In the genomic region with DNA sequence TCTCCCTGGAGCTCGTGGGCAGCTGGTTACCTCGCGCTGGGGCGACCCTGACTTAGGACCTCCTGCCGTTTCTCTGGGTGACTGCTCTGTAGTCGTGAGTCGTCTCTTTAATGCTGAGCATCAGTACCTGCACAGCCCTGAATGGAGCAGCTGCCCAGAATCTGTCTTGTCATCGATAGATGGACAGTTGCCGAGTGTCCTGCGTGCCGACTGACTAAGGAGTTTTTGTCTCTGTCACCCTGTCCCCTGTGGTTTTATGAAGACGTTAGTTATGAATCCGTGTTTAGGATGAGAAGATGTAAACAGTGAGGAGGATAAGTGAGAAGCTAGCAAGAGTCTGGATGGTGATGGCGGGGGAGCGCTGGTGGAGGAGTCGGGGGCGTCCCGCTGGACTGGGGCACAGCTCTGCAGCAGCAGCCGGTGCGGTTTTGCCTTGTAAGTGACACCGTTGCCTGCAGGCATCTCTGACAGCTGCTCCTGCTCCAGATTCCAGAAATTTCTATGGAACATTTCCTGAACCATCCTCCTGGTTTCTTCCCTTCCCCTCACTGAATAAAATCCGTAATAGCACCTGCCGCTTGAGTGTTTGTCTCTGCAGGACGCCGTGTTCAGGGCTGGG, we compare ENCODE assay signal across 26 cellular contexts. TPM values are rescaled to one million over a fixed set of nuclear protein-coding genes. Genes with fewer than 3 reads are reported as not detected.
DNase-seq lines count a peak whose midpoint lies in the region; ATAC-seq, FAIRE-seq and TF ChIP-seq lines count a peak whose summit lies in the region.
"Had no signal": no experiment of that assay in that cellular context is flagged by ENCODE, and none has a peak within 500 bp of the region (broad histone marks: within the 10 kb centered on the region; RNA-seq: fewer than 3 reads in every experiment).

No MANE protein-coding gene starts in this region.

- peaks cover 56% of the 10 kb centered on the region for H4K20me1 ChIP-seq in K562 (replicated peaks; ENCODE audit: control insufficient read depth, insufficient read depth, low read length)

- H3K9me3 Mint-ChIP-seq in neural crest cell (no peaks in the 10 kb centered on the region), Calu3 (ENCODE audit: low read depth, unreplicated experiment) (no peaks in the 10 kb centered on the region)
- H3K9me3 Mint-ChIP-seq: central memory CD8-positive, alpha-beta T cell; natural killer cell had no signal

- H2AFZ ChIP-seq in K562 (ENCODE audit: low read depth, low read length): no peak overlapping the region

- FAIRE-seq in K562 (lab: Jason Lieb, UNC): peak; percentile 78
- FAIRE-seq: small intestine had no signal

- in situ Hi-C loops in K562 (cut with MboI): no loop called here

- H3K4me1 Mint-ChIP-seq in neural crest cell (peaks cover 46% of the 10 kb centered on the region), Calu3 (ENCODE audit: low read depth, unreplicated experiment) (peaks cover 54% of the 10 kb centered on the region)

- TF ChIP-seq CTCF in K562 (IDR thresholded peaks at IDR 0.05 in 2 of 3, conservative IDR thresholded peaks at IDR 0.05 in 1 of 3; ENCODE audit: insufficient read depth in 2 of 3, low read depth in 1 of 3, low read length in 3 of 3) (no peak), neural crest cell (conservative IDR thresholded peaks at IDR 0.05) (no peak), Calu3 (IDR thresholded peaks at IDR 0.05; ENCODE audit: unreplicated experiment) (no peak)

- peaks cover 22 to 40% of the 10 kb centered on the region in 2 experiments; a peak in 4 of 5 replicates for H3K4me1 ChIP-seq in K562 (replicated peaks in 1 of 2; ENCODE audit: control insufficient read depth in 2 of 2, insufficient read depth in 2 of 2, low read length in 2 of 2)

- peaks cover 97% of the 10 kb centered on the region for H3K79me2 ChIP-seq in K562 (ENCODE audit: control insufficient read depth, insufficient read depth, low read length)

- H3K27ac ChIP-seq in K562 (ENCODE audit: extremely low read depth, low read depth, low read length): no peak overlapping the region
- H3K27ac ChIP-seq: gastroesophageal sphincter had no signal

- CTCF ChIA-PET in K562 (lab: Yijun Ruan, JAX; ENCODE audit: low intra/inter-chr PET ratio) (no interaction called here), Calu3 (lab: Charles Lee) (interaction anchor here (0.6 kb wide), 1 partner anchor 82 kb away, joined by 3 read pairs; no protein-coding TSS in a partner anchor)

- no TSS peak for BruUV-seq in K562 (replicated peaks; lab: Mats Ljungman, UMichigan)
- no TSS peak for BruUV-seq in Calu3 (replicated peaks; lab: Mats Ljungman, UMichigan)

- H3K27ac Mint-ChIP-seq in neural crest cell (ENCODE audit: unreplicated experiment) (peak overlapping the region; percentile 23), Calu3 (ENCODE audit: unreplicated experiment) (no peak overlapping the region)
- H3K27ac Mint-ChIP-seq: activated CD4-positive, alpha-beta memory T cell treated with anti-CD3 and anti-CD28 coated beads for 36 hours; natural killer cell had no signal

- TF ChIP-seq POLR2A in K562 (conservative IDR thresholded peaks at IDR 0.05): no peak

- intact Hi-C loops in K562 (cut with micrococcal nuclease) (no loop called here), Calu3 (cut with micrococcal nuclease; ENCODE audit: unreplicated experiment) (no loop called here)

- H3K9me3 ChIP-seq in K562 (replicated peaks; ENCODE audit: control insufficient read depth, insufficient read depth, low read depth, low read length): no peaks in the 10 kb centered on the region
- H3K9me3 ChIP-seq: gastroesophageal sphincter, upper lobe of left lung had no signal

- no peaks in the 10 kb centered on the region for H3K36me3 ChIP-seq in K562 (ENCODE audit: control insufficient read depth, insufficient read depth, low read length)
- H3K36me3 ChIP-seq: gastroesophageal sphincter, upper lobe of left lung had no signal

- H3K27me3 Mint-ChIP-seq in neural crest cell (ENCODE audit: low read depth): no peaks in the 10 kb centered on the region
- no peaks in the 10 kb centered on the region for H3K27me3 Mint-ChIP-seq in Calu3 (ENCODE audit: unreplicated experiment)

- H3K36me3 Mint-ChIP-seq in neural crest cell (ENCODE audit: low read depth) (peaks cover 6% of the 10 kb centered on the region), Calu3 (ENCODE audit: insufficient read depth, unreplicated experiment) (no peaks in the 10 kb centered on the region)
- H3K36me3 Mint-ChIP-seq: activated CD4-positive, alpha-beta memory T cell treated with anti-CD3 and anti-CD28 coated beads for 36 hours; natural killer cell had no signal

- TF ChIP-seq EP300 in K562 (IDR thresholded peaks at IDR 0.05; ENCODE audit: low read length): no peak

- H3K4me3 ChIP-seq in K562: no peak overlapping the region
- H3K4me3 ChIP-seq: gastroesophageal sphincter had no signal

- ATAC-seq in K562: peak; percentile 48
- no peak for ATAC-seq in HG02798 (IDR thresholded peaks at IDR 0.05; ENCODE audit: poor library complexity, unreplicated experiment)
- ATAC-seq: esophagus mucosa; gastroesophageal sphincter; natural killer cell; stimulated activated naive CD8-positive, alpha-beta T cell treated with anti-CD3 and anti-CD28 coated beads, Interleukin-15, Interleukin-2, amounts not matched to agents 100 U/mL and 50 U/mL, for 24 hours had no signal

- H3K9ac ChIP-seq in K562 (ENCODE audit: insufficient read depth in 1 of 2, low read depth in 2 of 2, low read length in 2 of 2): peak overlapping the region in 1 of 2 experiments; percentile 74; a peak in 2 of 4 replicates

- POLR2A ChIA-PET in K562 (lab: Yijun Ruan, JAX): interaction anchor here (0.8 to 1.4 kb wide), 2 partner anchors 9 to 36 kb away, joined by 3 to 4 read pairs; no protein-coding TSS in a partner anchor

- no peak overlapping the region for H3K4me2 ChIP-seq in K562 (ENCODE audit: insufficient read depth, low read length)

- H3K4me3 Mint-ChIP-seq in neural crest cell: no peak overlapping the region
- H3K4me3 Mint-ChIP-seq in Calu3 (ENCODE audit: low read depth, unreplicated experiment): no peak overlapping the region
- H3K4me3 Mint-ChIP-seq: activated CD4-positive, alpha-beta memory T cell treated with anti-CD3 and anti-CD28 coated beads for 36 hours; central memory CD8-positive, alpha-beta T cell; natural killer cell had no signal

- H3K27me3 ChIP-seq in K562 (ENCODE audit: control insufficient read depth in 2 of 2, insufficient read depth in 2 of 2, low read length in 2 of 2): no peaks in the 10 kb centered on the region
- H3K27me3 ChIP-seq: gastroesophageal sphincter, upper lobe of left lung had no signal

- peaks cover 11% of the 10 kb centered on the region for H3K9me1 ChIP-seq in K562 (ENCODE audit: control insufficient read depth, insufficient read depth, low read length)

- DNase-seq in COLO668 (lab: John Stamatoyannopoulos, UW; ENCODE audit: unreplicated experiment) (peak; percentile 78), NCI-H146 treated with DMSO at 0.1 percent for 48 hours (lab: John Stamatoyannopoulos, UW; ENCODE audit: unreplicated experiment) (peak; percentile 53), K562 (ENCODE audit: extremely low read depth in 1 of 4, low spot score in 3 of 4) (no peak), neural crest cell (ENCODE audit: low read depth, low spot score) (no peak), Calu3 (no peak)
- no peak for DNase-seq in activated T-cell treated with anti-CD3 and anti-CD28 coated beads, Interleukin-2, amount 50 U/mL, for 48 hours
- no peak for DNase-seq in activated CD4-positive, alpha-beta T cell treated with anti-CD3 and anti-CD28 coated beads for 48 hours
- DNase-seq: activated CD4-positive, alpha-beta memory T cell treated with anti-CD3 and anti-CD28 coated beads for 36 hours; activated T-cell treated with anti-CD3 and anti-CD28 coated beads for 4 hours; anterior cingulate cortex; GF-D8; KBM-7; kidney glomerular epithelial cell; mesendoderm; natural killer cell; OCI-M1; posterior cingulate gyrus; small intestine; stimulated activated CD4-positive, alpha-beta T cell treated with anti-CD3 and anti-CD28 coated beads, Interleukin-2, amount 100 ng/mL, for 48 hours; stimulated activated naive CD8-positive, alpha-beta T cell treated with anti-CD3 and anti-CD28 coated beads, Interleukin-15, Interleukin-2, amounts not matched to agents 100 U/mL and 50 U/mL, for 24 hours; T-helper 1 cell had no signal

- 69% methylated on average over 17 of the region's 25 CpGs for WGBS in K562 (ENCODE audit: insufficient coverage, low coverage, missing lambda C conversion rate)

- no peak for TF ChIP-seq RAD21 in K562 (CRISPR knock-in tag; conservative IDR thresholded peaks at IDR 0.05 in 1 of 2, IDR thresholded peaks at IDR 0.05 in 1 of 2)

TF ChIP-seq in K562, 482 proteins besides CTCF, POLR2A, EP300 and RAD21 (continues in another document):
- TF ChIP-seq NFRKB (IDR thresholded peaks at IDR 0.05; ENCODE audit: low read depth) (no peak), MAFG (tag; conservative IDR thresholded peaks at IDR 0.05) (peak; percentile 86), NCOA6 (IDR thresholded peaks at IDR 0.05) (no peak), YBX1 (IDR thresholded peaks at IDR 0.05) (no peak), ZNF24 (IDR thresholded peaks at IDR 0.05) (no peak), NFE2 (IDR thresholded peaks at IDR 0.05; ENCODE audit: low read depth) (peak; percentile 51), ILF3 (IDR thresholded peaks at IDR 0.05; ENCODE audit: borderline replicate concordance) (no peak)

RNA-seq across cellular contexts. Expression of a gene that starts 13.3 kb away (rescaled TPM):
- 125 and 169 TPM in 2 replicates for total RNA-seq in K562 (2011; cell fraction: chromatin; rRNA removed; ENCODE audit: low replicate concordance)
- total RNA-seq in K562 (2011; cell fraction: nucleolus; rRNA removed): 46.2 and 47.6 TPM in 2 replicates
- total RNA-seq in K562 (2011; cell fraction: nucleoplasm; rRNA removed): 57.1 and 63.9 TPM in 2 replicates
- total RNA-seq in K562 (2014; rRNA removed) (10.0 TPM in 2 replicates), K562 (2014; rRNA removed; fragmentation: Illumina TruSeq; extraction: Trizol) (8.8 and 10.6 TPM in 2 replicates), K562 (2015; rRNA removed; fragmentation: Illumina TruSeq; extraction: Trizol) (10.2 and 10.9 TPM in 2 replicates), K562 (2021) (21.4 and 24.0 TPM in 2 replicates), neural crest cell (54.7 and 57.7 TPM in 2 replicates), Calu3 (2022) (56.4 and 63.8 TPM in 2 replicates)
- polyA plus RNA-seq in K562 (2011; rRNA removed) (11.3 and 13.4 TPM in 2 replicates), K562 (2014; fragmentation: Illumina TruSeq; extraction: Trizol) (10.9 and 14.6 TPM in 2 replicates), K562 (2014; fragmentation: Nextera tagmentation; extraction: Ambion mirVana) (1 to 10 TPM; 1.3 to 2.3 TPM), K562 (2014; rRNA removed) (6.8 and 8.0 TPM in 2 replicates)
- 7.9 and 11.5 TPM in 2 replicates for polyA plus RNA-seq in K562 (2011; cell fraction: cytosol; rRNA removed)
- 22.3 and 28.6 TPM in 2 replicates for polyA plus RNA-seq in K562 (2011; cell fraction: nucleus; rRNA removed)
- polyA plus RNA-seq in K562 (2012): 13.7 and 15.5 TPM in 2 replicates
- 40.2 and 43.6 TPM in 2 replicates for polyA minus RNA-seq in K562 (2011; rRNA and poly(A)+ RNA removed)
- polyA minus RNA-seq in K562 (2011; cell fraction: cytosol; rRNA and poly(A)+ RNA removed): 13.1 and 20.3 TPM in 2 replicates
- polyA minus RNA-seq in K562 (2011; cell fraction: nucleus; rRNA and poly(A)+ RNA removed): 33.5 and 55.2 TPM in 2 replicates

Comparison
In these comparisons a context has a peak if more than half of its experiments do, and no peak if none do; other contexts are left out.
1. DNase-seq: peak in COLO668 (single experiment) and NCI-H146 treated with DMSO at 0.1 percent for 48 hours (single experiment); none in K562 (0 of 4), neural crest cell (single experiment), activated T-cell treated with anti-CD3 and anti-CD28 coated beads, Interleukin-2, amount 50 U/mL, for 48 hours (0 of 2), Calu3 (single experiment) and activated CD4-positive, alpha-beta T cell treated with anti-CD3 and anti-CD28 coated beads for 48 hours (single experiment).